1 cellular context compared by ENCODE assay signal in the genomic region with DNA sequence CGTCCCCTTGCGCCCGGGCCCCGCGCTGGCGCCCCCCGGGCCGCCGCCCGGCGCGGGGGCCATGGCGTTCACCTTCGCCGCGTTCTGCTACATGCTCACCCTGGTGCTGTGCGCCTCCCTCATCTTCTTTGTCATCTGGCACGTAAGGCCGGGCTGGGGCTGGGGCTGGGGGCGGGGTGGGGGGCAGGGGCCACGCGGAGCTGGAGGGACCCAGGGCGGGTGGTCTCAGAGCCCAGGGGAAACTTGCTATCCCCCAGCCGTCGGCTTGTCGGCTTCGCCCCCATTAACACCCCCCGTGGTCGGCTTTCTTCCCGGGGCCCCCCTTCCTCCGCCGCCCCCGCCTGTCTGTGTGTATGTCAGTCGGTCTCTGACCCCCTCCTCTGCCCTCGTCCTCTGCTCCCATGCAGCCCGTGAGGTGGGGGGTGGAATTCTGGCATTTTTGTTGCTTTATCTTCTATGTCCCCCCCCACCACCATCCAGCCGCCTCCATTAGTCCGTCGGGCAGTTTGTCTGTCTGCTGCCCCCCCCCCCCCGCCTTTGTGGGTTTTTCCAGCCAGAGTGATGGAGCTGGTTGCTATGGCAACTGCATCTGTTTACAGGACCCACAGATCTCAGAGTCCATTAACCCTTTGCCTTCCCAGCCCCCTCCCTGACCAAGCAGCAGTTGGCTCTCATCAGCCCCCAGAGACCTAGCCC.
A peak's percentile ranks its signal among the peaks of the same experiment; 100 is the strongest.
TF ChIP-seq lines count a peak whose summit lies in the region.

No MANE protein-coding gene starts in this region.

TF ChIP-seq in SK-N-SH, 30 proteins besides CTCF, POLR2A, EP300 and RAD21:
- TF ChIP-seq, protein P1, sequence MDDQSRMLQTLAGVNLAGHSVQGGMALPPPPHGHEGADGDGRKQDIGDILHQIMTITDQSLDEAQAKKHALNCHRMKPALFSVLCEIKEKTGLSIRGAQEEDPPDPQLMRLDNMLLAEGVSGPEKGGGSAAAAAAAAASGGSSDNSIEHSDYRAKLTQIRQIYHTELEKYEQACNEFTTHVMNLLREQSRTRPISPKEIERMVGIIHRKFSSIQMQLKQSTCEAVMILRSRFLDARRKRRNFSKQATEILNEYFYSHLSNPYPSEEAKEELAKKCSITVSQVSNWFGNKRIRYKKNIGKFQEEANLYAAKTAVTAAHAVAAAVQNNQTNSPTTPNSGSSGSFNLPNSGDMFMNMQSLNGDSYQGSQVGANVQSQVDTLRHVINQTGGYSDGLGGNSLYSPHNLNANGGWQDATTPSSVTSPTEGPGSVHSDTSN (IDR thresholded peaks at IDR 0.05): no peak
- TF ChIP-seq YY1 (IDR thresholded peaks at IDR 0.05; ENCODE audit: low read depth): no peak
- TF ChIP-seq, protein P2, sequence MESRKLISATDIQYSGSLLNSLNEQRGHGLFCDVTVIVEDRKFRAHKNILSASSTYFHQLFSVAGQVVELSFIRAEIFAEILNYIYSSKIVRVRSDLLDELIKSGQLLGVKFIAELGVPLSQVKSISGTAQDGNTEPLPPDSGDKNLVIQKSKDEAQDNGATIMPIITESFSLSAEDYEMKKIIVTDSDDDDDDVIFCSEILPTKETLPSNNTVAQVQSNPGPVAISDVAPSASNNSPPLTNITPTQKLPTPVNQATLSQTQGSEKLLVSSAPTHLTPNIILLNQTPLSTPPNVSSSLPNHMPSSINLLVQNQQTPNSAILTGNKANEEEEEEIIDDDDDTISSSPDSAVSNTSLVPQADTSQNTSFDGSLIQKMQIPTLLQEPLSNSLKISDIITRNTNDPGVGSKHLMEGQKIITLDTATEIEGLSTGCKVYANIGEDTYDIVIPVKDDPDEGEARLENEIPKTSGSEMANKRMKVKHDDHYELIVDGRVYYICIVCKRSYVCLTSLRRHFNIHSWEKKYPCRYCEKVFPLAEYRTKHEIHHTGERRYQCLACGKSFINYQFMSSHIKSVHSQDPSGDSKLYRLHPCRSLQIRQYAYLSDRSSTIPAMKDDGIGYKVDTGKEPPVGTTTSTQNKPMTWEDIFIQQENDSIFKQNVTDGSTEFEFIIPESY (IDR thresholded peaks at IDR 0.05; ENCODE audit: borderline replicate concordance, low read depth): no peak
- 0 out of 2 replicates have a peak, but pooled peaks have one; percentile 44 for TF ChIP-seq RFX5 (IDR thresholded peaks at IDR 0.05; ENCODE audit: low read length)
- TF ChIP-seq, protein P3, sequence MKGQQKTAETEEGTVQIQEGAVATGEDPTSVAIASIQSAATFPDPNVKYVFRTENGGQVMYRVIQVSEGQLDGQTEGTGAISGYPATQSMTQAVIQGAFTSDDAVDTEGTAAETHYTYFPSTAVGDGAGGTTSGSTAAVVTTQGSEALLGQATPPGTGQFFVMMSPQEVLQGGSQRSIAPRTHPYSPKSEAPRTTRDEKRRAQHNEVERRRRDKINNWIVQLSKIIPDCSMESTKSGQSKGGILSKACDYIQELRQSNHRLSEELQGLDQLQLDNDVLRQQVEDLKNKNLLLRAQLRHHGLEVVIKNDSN (IDR thresholded peaks at IDR 0.05; ENCODE audit: borderline replicate concordance, low read depth): no peak
- TF ChIP-seq SMC3 (IDR thresholded peaks at IDR 0.05; ENCODE audit: low read depth, low read length): no peak
- no peak for TF ChIP-seq FOXM1 (IDR thresholded peaks at IDR 0.05; ENCODE audit: low read depth)
- TF ChIP-seq JUND (IDR thresholded peaks at IDR 0.05): no peak
- TF ChIP-seq TAF1 (IDR thresholded peaks at IDR 0.05; ENCODE audit: borderline replicate concordance, low read depth, low read length): no peak
- TF ChIP-seq GATA2 (CRISPR knock-in tag; IDR thresholded peaks at IDR 0.05): no peak
- no peak for TF ChIP-seq SIN3A (IDR thresholded peaks at IDR 0.05; ENCODE audit: borderline replicate concordance, low read depth, low read length)
- TF ChIP-seq TEAD4 (IDR thresholded peaks at IDR 0.05; ENCODE audit: borderline replicate concordance, insufficient read depth): no peak
- 0 out of 2 replicates have a peak, but pooled peaks have one; percentile 19 for TF ChIP-seq MXI1 (IDR thresholded peaks at IDR 0.05; ENCODE audit: low read depth, low read length)
